In the genomic region with DNA sequence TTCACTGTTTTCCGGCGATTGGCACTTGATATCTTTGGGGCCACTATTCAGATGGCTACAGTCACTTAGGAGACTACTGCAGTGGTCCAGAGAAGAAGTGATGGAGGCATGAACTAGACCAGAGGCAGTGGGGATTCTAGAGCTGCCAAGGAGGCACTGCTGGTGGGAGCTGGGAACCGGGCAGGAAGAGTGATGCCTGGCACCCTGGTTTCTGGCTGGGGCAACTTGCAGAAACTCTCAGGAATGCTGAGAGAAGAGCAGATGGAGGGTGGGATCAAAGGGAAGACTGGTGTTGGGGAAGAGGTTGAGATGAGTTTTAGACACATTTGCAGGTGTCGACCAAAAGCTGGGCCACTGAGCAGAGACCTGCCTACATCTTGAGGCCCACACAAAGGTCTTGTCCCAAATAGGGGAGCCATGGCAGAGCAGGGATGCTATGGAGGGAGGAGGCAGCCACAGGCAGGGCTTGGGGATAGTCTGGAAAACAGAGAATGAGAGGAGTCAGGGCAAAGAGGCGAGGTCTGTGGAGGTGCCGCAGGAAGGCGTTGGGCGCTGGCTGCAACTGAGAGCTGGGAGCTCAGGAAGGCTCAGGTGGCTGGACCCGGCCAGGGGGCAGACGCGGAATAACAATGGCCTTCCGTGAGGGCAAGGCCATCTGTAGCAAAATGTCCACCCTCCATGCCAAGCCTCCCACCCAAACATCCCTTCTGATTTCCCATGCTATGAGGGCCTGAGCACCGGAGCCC, we compare ENCODE assay signal across 15 cellular contexts.
DNase-seq lines count a peak whose midpoint lies in the region; ATAC-seq, FAIRE-seq and TF ChIP-seq lines count a peak whose summit lies in the region.
"Had no signal": no experiment of that assay in that cellular context is flagged by ENCODE, and none has a peak within 500 bp of the region (broad histone marks: within the 10 kb centered on the region; RNA-seq: fewer than 3 reads in every experiment).

No MANE protein-coding gene starts in this region.

- peaks cover 28% of the 10 kb centered on the region for H3K36me3 Mint-ChIP-seq in activated CD4-positive, alpha-beta T cell treated with anti-CD3 and anti-CD28 coated beads for 36 hours (ENCODE audit: low read depth)
- no peaks in the 10 kb centered on the region for H3K36me3 Mint-ChIP-seq in IgD-negative memory B cell

- peaks cover 15% of the 10 kb centered on the region for H3K9me3 Mint-ChIP-seq in activated CD4-positive, alpha-beta T cell treated with anti-CD3 and anti-CD28 coated beads for 36 hours (ENCODE audit: low read depth)
- H3K9me3 Mint-ChIP-seq in IgD-negative memory B cell = peaks cover 0 to 1% (median 0%) of the 10 kb centered on the region in 3 donors

- no peak overlapping the region for H2AFZ ChIP-seq in GM12878 (ENCODE audit: control insufficient read depth, low read depth, low read length)

- TF ChIP-seq RAD21 in GM12878 (IDR thresholded peaks at IDR 0.05; ENCODE audit: insufficient read depth, low read depth, low read length) = no peak

- BruUV-seq in GM12878 (replicated peaks; lab: Mats Ljungman, UMichigan) = no TSS peak

- TF ChIP-seq EP300 in GM12878 (IDR thresholded peaks at IDR 0.05; ENCODE audit: borderline replicate concordance in 1 of 2, control insufficient read depth in 1 of 2, low read depth in 2 of 2, low read length in 2 of 2) = no peak

- no peak for FAIRE-seq in GM12878 (lab: Jason Lieb, UNC)
- FAIRE-seq: A204.1, GM12891 had no signal

- no peaks in the 10 kb centered on the region for H3K27me3 Mint-ChIP-seq in activated CD4-positive, alpha-beta T cell treated with anti-CD3 and anti-CD28 coated beads for 36 hours
- H3K27me3 Mint-ChIP-seq in IgD-negative memory B cell = no peaks in the 10 kb centered on the region

- H3K27ac ChIP-seq in GM12878 (ENCODE audit: control insufficient read depth, insufficient read depth) = peak overlapping the region; percentile 99
- H3K27ac ChIP-seq: SJSA1, tibial artery had no signal

- in situ Hi-C loops in GM12878 (cut with MboI) = loop anchor here (5.0 kb wide), 1 partner anchor 32 kb away; no protein-coding TSS in a partner anchor

- SMC1A ChIA-PET in GM12878 (lab: Charles Lee; ENCODE audit: uncharacterized antibody, unreplicated experiment) = interaction anchor here (0.6 to 12.9 kb wide), 21 partner anchors 9 to 510 kb away, joined by 3 to 229 read pairs (median 5); no protein-coding TSS in a partner anchor

- intact Hi-C loops in activated CD4-positive, alpha-beta T cell treated with anti-CD3 and anti-CD28 coated beads for 36 hours (cut with DNase I, micrococcal nuclease) = loop anchor here (2.0 kb wide), 5 partner anchors 29 to 521 kb away; a partner anchor contains a TSS
- intact Hi-C loops in GM12878 (cut with micrococcal nuclease; ENCODE audit: unreplicated experiment) = loop anchor here (2.0 kb wide), 2 partner anchors 39 to 55 kb away; no protein-coding TSS in a partner anchor
- intact Hi-C loops in sciatic nerve (cut with DNase I) = no loop called here
- intact Hi-C loops in posterior cingulate gyrus (cut with DNase I) = no loop called here

- no peak overlapping the region for H3K4me3 ChIP-seq in GM12878
- H3K4me3 ChIP-seq: SJSA1, tibial artery had no signal

- CTCF ChIA-PET in activated CD4-positive, alpha-beta T cell treated with anti-CD3 and anti-CD28 coated beads for 36 hours (lab: Charles Lee) = interaction anchor here (0.9 to 1.2 kb wide), 4 partner anchors 23 to 158 kb away, joined by 3 to 5 read pairs (median 3); no protein-coding TSS in a partner anchor
- CTCF ChIA-PET in GM12878 (lab: Yijun Ruan, JAX) = interaction anchor here (0.6 to 3.0 kb wide), 5 partner anchors 13 to 81 kb away, joined by 3 to 13 read pairs (median 4); no protein-coding TSS in a partner anchor

- peak; percentile 2; the same call in 1 of the 2 replicates for TF ChIP-seq POLR2A in GM12878 (IDR thresholded peaks at IDR 0.05; ENCODE audit: low read depth, low read length)

- POLR2A ChIA-PET in activated CD4-positive, alpha-beta T cell treated with anti-CD3 and anti-CD28 coated beads for 36 hours (lab: Charles Lee) = no interaction called here
- POLR2A ChIA-PET in GM12878 (lab: Charles Lee) = interaction anchor here (0.7 to 7.8 kb wide), 7 partner anchors 19 to 514 kb away, joined by 3 to 111 read pairs (median 5); no protein-coding TSS in a partner anchor

- H3K4me1 Mint-ChIP-seq in activated CD4-positive, alpha-beta T cell treated with anti-CD3 and anti-CD28 coated beads for 36 hours = peaks cover 91% of the 10 kb centered on the region
- peaks cover 51 to 65% (median 58%) of the 10 kb centered on the region in 3 donors for H3K4me1 Mint-ChIP-seq in IgD-negative memory B cell

- peaks cover 93% of the 10 kb centered on the region for H3K4me1 ChIP-seq in GM12878 (ENCODE audit: control insufficient read depth, insufficient read depth, low read length)

- no peak for TF ChIP-seq CTCF in GM12878 (IDR thresholded peaks at IDR 0.05 in 2 of 3, conservative IDR thresholded peaks at IDR 0.05 in 1 of 3; ENCODE audit: control insufficient read depth in 2 of 3, extremely low read depth in 1 of 3, insufficient read depth in 1 of 3, low read depth in 3 of 3, low read length in 3 of 3)

- no peaks in the 10 kb centered on the region; the same call in 1 of the 3 replicates for H3K9me3 ChIP-seq in GM12878 (replicated peaks; ENCODE audit: control insufficient read depth, insufficient read depth, low read length)
- H3K9me3 ChIP-seq: SJSA1 had no signal

- 0 out of 2 replicates have a peak, but pooled peaks cover 1% of the 10 kb centered on the region for H3K79me2 ChIP-seq in GM12878 (ENCODE audit: control insufficient read depth, insufficient read depth, low read length)

- DNase-seq in activated CD4-positive, alpha-beta T cell treated with anti-CD3 and anti-CD28 coated beads for 36 hours = peak; percentile 6
- DNase-seq in activated CD4-positive, alpha-beta T cell treated with anti-CD3 and anti-CD28 coated beads for 48 hours = no peak
- no peak for DNase-seq in GM12878 (ENCODE audit: low read depth, low spot score)
- peak; percentile 43 for DNase-seq in sciatic nerve (ENCODE audit: low spot score)
- no peak for DNase-seq in NCI-H345 treated with DMSO at 0.1 percent for 48 hours (lab: John Stamatoyannopoulos, UW; ENCODE audit: unreplicated experiment)
- no peak for DNase-seq in posterior cingulate gyrus
- DNase-seq: amygdala, NCI-H146, tibial artery had no signal

- no peak for ATAC-seq in activated CD4-positive, alpha-beta T cell treated with anti-CD3 and anti-CD28 coated beads for 36 hours
- no peak for ATAC-seq in GM12878
- no peak for ATAC-seq in sciatic nerve
- no peak for ATAC-seq in SK-N-SH treated with all-trans-retinoic acid at 6 μM for 48 hours
- ATAC-seq: HCT116 had no signal

- no peaks in the 10 kb centered on the region for H3K27me3 ChIP-seq in GM12878 (replicated peaks in 1 of 2; ENCODE audit: control insufficient read depth in 2 of 2, insufficient read depth in 2 of 2, low read length in 1 of 2)
- H3K27me3 ChIP-seq: SJSA1, tibial artery had no signal

- no peak overlapping the region; the same call in 1 of the 2 replicates for H3K9ac ChIP-seq in GM12878 (ENCODE audit: control insufficient read depth, insufficient read depth, low read length)

- no peaks in the 10 kb centered on the region for H3K36me3 ChIP-seq in GM12878 (ENCODE audit: control insufficient read depth in 2 of 2, insufficient read depth in 2 of 2, low read length in 1 of 2)
- H3K36me3 ChIP-seq: SJSA1, tibial artery had no signal

- H4K20me1 ChIP-seq in GM12878 (ENCODE audit: control insufficient read depth, insufficient read depth) = no peaks in the 10 kb centered on the region

- H3K4me2 ChIP-seq in GM12878 (ENCODE audit: control insufficient read depth, insufficient read depth) = peak overlapping the region; percentile 18

- no peak overlapping the region for H3K4me3 Mint-ChIP-seq in activated CD4-positive, alpha-beta T cell treated with anti-CD3 and anti-CD28 coated beads for 36 hours
- H3K4me3 Mint-ChIP-seq in IgD-negative memory B cell = peak overlapping the region; percentile 28 to 73 (median 59)

- peak overlapping the region; percentile 96 for H3K27ac Mint-ChIP-seq in activated CD4-positive, alpha-beta T cell treated with anti-CD3 and anti-CD28 coated beads for 36 hours
- peak overlapping the region in 2 of 3 donors; percentile 41 to 91 for H3K27ac Mint-ChIP-seq in IgD-negative memory B cell

- WGBS in GM12878 (ENCODE audit: insufficient coverage, insufficient replicate concordance, low lambda C conversion rate, missing lambda C conversion rate) = 95% methylated on average over 13 of the region's 13 CpGs

- RAD21 ChIA-PET in GM12878 (lab: Charles Lee; ENCODE audit: unreplicated experiment) = interaction anchor here (0.6 to 11.3 kb wide), 21 partner anchors 21 to 510 kb away, joined by 3 to 257 read pairs (median 4); a partner anchor contains a TSS

TF ChIP-seq in SK-N-SH treated with all-trans-retinoic acid at 6 μM for 48 hours, 23 proteins besides CTCF, POLR2A, EP300 and RAD21:
- no peak for TF ChIP-seq ARNTL (CRISPR knock-in tag; IDR thresholded peaks at IDR 0.05; ENCODE audit: borderline replicate concordance, low read depth)
- TF ChIP-seq ESRRG (CRISPR knock-in tag; IDR thresholded peaks at IDR 0.05) = no peak
- no peak for TF ChIP-seq TCF4 (CRISPR knock-in tag; IDR thresholded peaks at IDR 0.05; ENCODE audit: borderline replicate concordance)
- no peak for TF ChIP-seq OSR1 (CRISPR knock-in tag; IDR thresholded peaks at IDR 0.05)
- no peak for TF ChIP-seq PPARA (CRISPR knock-in tag; IDR thresholded peaks at IDR 0.05; ENCODE audit: borderline replicate concordance)
- TF ChIP-seq TOX (CRISPR knock-in tag; IDR thresholded peaks at IDR 0.05; ENCODE audit: borderline replicate concordance) = no peak
- TF ChIP-seq, protein P1, sequence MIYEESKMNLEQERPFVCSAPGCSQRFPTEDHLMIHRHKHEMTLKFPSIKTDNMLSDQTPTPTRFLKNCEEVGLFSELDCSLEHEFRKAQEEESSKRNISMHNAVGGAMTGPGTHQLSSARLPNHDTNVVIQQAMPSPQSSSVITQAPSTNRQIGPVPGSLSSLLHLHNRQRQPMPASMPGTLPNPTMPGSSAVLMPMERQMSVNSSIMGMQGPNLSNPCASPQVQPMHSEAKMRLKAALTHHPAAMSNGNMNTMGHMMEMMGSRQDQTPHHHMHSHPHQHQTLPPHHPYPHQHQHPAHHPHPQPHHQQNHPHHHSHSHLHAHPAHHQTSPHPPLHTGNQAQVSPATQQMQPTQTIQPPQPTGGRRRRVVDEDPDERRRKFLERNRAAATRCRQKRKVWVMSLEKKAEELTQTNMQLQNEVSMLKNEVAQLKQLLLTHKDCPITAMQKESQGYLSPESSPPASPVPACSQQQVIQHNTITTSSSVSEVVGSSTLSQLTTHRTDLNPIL (CRISPR knock-in tag; IDR thresholded peaks at IDR 0.05; ENCODE audit: low read depth) = no peak
- TF ChIP-seq CSDC2 (CRISPR knock-in tag; IDR thresholded peaks at IDR 0.05) = no peak

Comparison
In these comparisons a context has a peak if more than half of its experiments do, and no peak if none do; other contexts are left out.
1. DNase-seq: peak in activated CD4-positive, alpha-beta T cell treated with anti-CD3 and anti-CD28 coated beads for 36 hours (single experiment) and sciatic nerve (single experiment); none in activated CD4-positive, alpha-beta T cell treated with anti-CD3 and anti-CD28 coated beads for 48 hours (single experiment), GM12878 (single experiment), NCI-H345 treated with DMSO at 0.1 percent for 48 hours (single experiment) and posterior cingulate gyrus (0 of 10).
2. intact Hi-C loops: an anchor here in activated CD4-positive, alpha-beta T cell treated with anti-CD3 and anti-CD28 coated beads for 36 hours (2.0 kb wide) and GM12878 (2.0 kb wide); none called in sciatic nerve and posterior cingulate gyrus.